In genomic region chrX:148161661-148162060, GRCh38 we compare ENCODE assay signal across 26 cellular contexts.
"Had no signal": no experiment of that assay in that cellular context is flagged by ENCODE, and none has a peak within 500 bp of the region (broad histone marks: within the 10 kb centered on the region; RNA-seq: fewer than 3 reads in every experiment).

No MANE protein-coding gene starts in this region.

- H3K27me3 Mint-ChIP-seq: activated CD4-positive, alpha-beta T cell treated with anti-CD3 and anti-CD28 coated beads, Interleukin-2, amount 10 ng/mL, durations not matched to agents 24 days and 14 days; activated CD8-positive, alpha-beta T cell treated with anti-CD3 and anti-CD28 coated beads for 36 hours; activated naive CD8-positive, alpha-beta T cell; activated naive CD8-positive, alpha-beta T cell treated with anti-CD3 and anti-CD28 coated beads, Interleukin-2, amount 50 U/mL, for 24 hours; activated T-helper 17 cell treated with anti-CD3 and anti-CD28 coated beads, Interleukin-2, amount 50 U/mL, for 72 hours had no signal

- H3K4me3 Mint-ChIP-seq: activated CD4-positive, alpha-beta T cell treated with anti-CD3 and anti-CD28 coated beads, Interleukin-2, amount 10 ng/mL, durations not matched to agents 24 days and 14 days; activated CD8-positive, alpha-beta T cell treated with anti-CD3 and anti-CD28 coated beads for 36 hours; activated naive CD8-positive, alpha-beta T cell; activated naive CD8-positive, alpha-beta T cell treated with anti-CD3 and anti-CD28 coated beads, Interleukin-2, amount 50 U/mL, for 24 hours; activated T-cell treated with anti-CD3 and anti-CD28 coated beads, Interleukin-2, amount 50 U/mL, for 72 hours; activated T-helper 17 cell treated with anti-CD3 and anti-CD28 coated beads, Interleukin-2, amount 50 U/mL, for 72 hours; T-helper 1 cell treated with Interleukin-12 subunit alpha and Interleukin-12 subunit beta and Interleukin-4 antibody, amounts not matched to agents 30 μg/mL and 1 μg/mL, for 36 hours; T-helper 2 cell treated with Interferon-gamma antibody and Interleukin-4, amounts not matched to agents 5 μg/mL and 100 μg/mL, for 36 hours had no signal

- H3K9me3 Mint-ChIP-seq: activated CD4-positive, alpha-beta T cell treated with anti-CD3 and anti-CD28 coated beads, Interleukin-2, amount 10 ng/mL, durations not matched to agents 24 days and 14 days; activated CD8-positive, alpha-beta T cell treated with anti-CD3 and anti-CD28 coated beads for 36 hours; activated naive CD8-positive, alpha-beta T cell treated with anti-CD3 and anti-CD28 coated beads, Interleukin-2, amount 50 U/mL, for 24 hours; activated T-cell treated with anti-CD3 and anti-CD28 coated beads, Interleukin-2, amount 50 U/mL, for 72 hours; activated T-helper 17 cell treated with anti-CD3 and anti-CD28 coated beads, Interleukin-2, amount 50 U/mL, for 72 hours; T-helper 2 cell treated with Interferon-gamma antibody and Interleukin-4, amounts not matched to agents 5 μg/mL and 100 μg/mL, for 36 hours had no signal

- DNase-seq: activated CD4-positive, alpha-beta T cell treated with anti-CD3 and anti-CD28 coated beads, Interleukin-2, amount 10 ng/mL, durations not matched to agents 24 days and 14 days; activated CD4-positive, alpha-beta T cell treated with anti-CD3 and anti-CD28 coated beads, Interleukin-2, amount 50 U/mL, for 4 hours; activated CD8-positive, alpha-beta T cell treated with anti-CD3 and anti-CD28 coated beads for 36 hours; activated gamma-delta T cell; activated naive CD4-positive, alpha-beta T cell treated with Interleukin-2 at 50 U/mL for 16 hours; activated naive CD8-positive, alpha-beta T cell treated with anti-CD3 and anti-CD28 coated beads, Interleukin-2, amount 50 U/mL, for 24 hours; activated T-cell treated with anti-CD3 and anti-CD28 coated beads, Interleukin-2, amount 50 U/mL, for 1 hour; activated T-cell treated with anti-CD3 and anti-CD28 coated beads, Interleukin-2, amount 50 U/mL, for 72 hours; brain microvascular endothelial cell; central memory CD4-positive, alpha-beta T cell; NCI-H1105; NCI-H1417 treated with DMSO at 0.1 percent for 48 hours; NCI-H2029; NCI-H2227 treated with DMSO at 0.1 percent for 48 hours; NCI-H526; NCI-H748 treated with DMSO at 0.1 percent for 48 hours; NK-92 treated with Interleukin-12 subunit alpha and Interleukin-12 subunit beta, amount 100 ng/mL, for 24 hours; PC-3; Peyer's patch; RPMI8226; SHP77 treated with DMSO at 0.1 percent for 48 hours; SK-N-SH had no signal

- H3K4me1 Mint-ChIP-seq: activated CD4-positive, alpha-beta T cell treated with anti-CD3 and anti-CD28 coated beads, Interleukin-2, amount 10 ng/mL, durations not matched to agents 24 days and 14 days; activated T-helper 17 cell treated with anti-CD3 and anti-CD28 coated beads, Interleukin-2, amount 50 U/mL, for 72 hours had no signal

- H3K27ac Mint-ChIP-seq: activated CD4-positive, alpha-beta T cell treated with anti-CD3 and anti-CD28 coated beads, Interleukin-2, amount 10 ng/mL, durations not matched to agents 24 days and 14 days; activated CD8-positive, alpha-beta T cell treated with anti-CD3 and anti-CD28 coated beads for 36 hours; activated naive CD8-positive, alpha-beta T cell; activated naive CD8-positive, alpha-beta T cell treated with anti-CD3 and anti-CD28 coated beads, Interleukin-2, amount 50 U/mL, for 24 hours; activated T-cell treated with anti-CD3 and anti-CD28 coated beads, Interleukin-2, amount 50 U/mL, for 72 hours; activated T-helper 17 cell treated with anti-CD3 and anti-CD28 coated beads, Interleukin-2, amount 50 U/mL, for 72 hours; T-helper 1 cell treated with Interleukin-12 subunit alpha and Interleukin-12 subunit beta and Interleukin-4 antibody, amounts not matched to agents 30 μg/mL and 1 μg/mL, for 36 hours; T-helper 2 cell treated with Interferon-gamma antibody and Interleukin-4, amounts not matched to agents 5 μg/mL and 100 μg/mL, for 36 hours had no signal

- H3K36me3 Mint-ChIP-seq: activated naive CD8-positive, alpha-beta T cell had no signal

- ATAC-seq: activated CD8-positive, alpha-beta T cell treated with anti-CD3 and anti-CD28 coated beads for 36 hours; activated naive CD8-positive, alpha-beta T cell treated with anti-CD3 and anti-CD28 coated beads, Interleukin-2, amount 50 U/mL, for 24 hours; activated T-cell treated with anti-CD3 and anti-CD28 coated beads, Interleukin-2, amount 50 U/mL, for 72 hours; activated T-helper 17 cell treated with anti-CD3 and anti-CD28 coated beads, Interleukin-2, amount 50 U/mL, for 72 hours; PC-3 had no signal
